Comparison of ENCODE assay signal across 17 cellular contexts in the genomic region with DNA sequence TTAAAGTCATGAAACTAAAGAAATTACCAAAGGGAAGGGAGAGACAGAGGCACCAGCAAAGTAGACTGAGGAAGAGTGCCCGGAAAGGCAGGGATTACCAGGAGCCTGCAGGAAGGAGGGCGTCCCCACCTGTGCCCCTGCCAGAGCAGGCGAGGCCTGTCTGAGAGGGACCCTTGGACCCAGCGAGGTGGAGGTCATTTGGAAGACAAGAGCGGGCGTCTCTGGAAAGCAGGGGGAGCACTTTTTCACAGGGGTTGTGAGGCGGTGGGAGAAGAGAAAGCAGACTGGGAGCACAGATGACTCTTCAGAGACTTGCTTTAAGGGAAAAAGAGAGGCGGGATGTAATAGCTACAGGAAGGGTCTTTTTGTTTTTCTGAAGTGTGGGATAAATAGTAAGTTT.
"Had no signal": no experiment of that assay in that cellular context is flagged by ENCODE, and none has a peak within 500 bp of the region (broad histone marks: within the 10 kb centered on the region; RNA-seq: fewer than 3 reads in every experiment).

No MANE protein-coding gene starts in this region.

- DNase-seq: activated B cell treated with CpG ODN at 0.5 μM for 24 hours; activated CD4-positive, alpha-beta memory T cell treated with anti-CD3 and anti-CD28 coated beads for 36 hours; activated CD4-positive, alpha-beta T cell treated with anti-CD3 and anti-CD28 coated beads for 36 hours; activated gamma-delta T cell treated with Interleukin-2 at 50 U/mL for 16 hours; activated T-cell treated with anti-CD3 and anti-CD28 coated beads for 4 hours; aorta; cortex of kidney; immature natural killer cell; naive thymus-derived CD4-positive, alpha-beta T cell; ovary; stimulated activated CD4-positive, alpha-beta T cell treated with anti-CD3 and anti-CD28 coated beads, Interleukin-4, amount 100 ng/mL, for 1 hour; stimulated activated naive CD4-positive, alpha-beta T cell treated with Interleukin-2 at 50 U/mL for 16 hours; T1000; upper lobe of right lung had no signal

- H3K9me3 ChIP-seq: neutrophil, ovary, prostate gland, upper lobe of right lung had no signal

- H3K4me1 Mint-ChIP-seq: activated B cell treated with CpG ODN at 0.5 μM for 24 hours; activated CD4-positive, alpha-beta T cell treated with anti-CD3 and anti-CD28 coated beads for 36 hours; immature natural killer cell; naive thymus-derived CD4-positive, alpha-beta T cell had no signal

- H3K4me3 ChIP-seq: ovary, prostate gland, upper lobe of right lung had no signal

- H3K27me3 ChIP-seq: ovary, upper lobe of right lung had no signal

- H3K9me3 Mint-ChIP-seq: activated B cell treated with CpG ODN at 0.5 μM for 24 hours; activated CD4-positive, alpha-beta memory T cell treated with anti-CD3 and anti-CD28 coated beads for 36 hours; activated naive CD4-positive, alpha-beta T cell treated with anti-CD3 and anti-CD28 coated beads, Interleukin-2, amount 50 U/mL, for 72 hours; immature natural killer cell; naive thymus-derived CD4-positive, alpha-beta T cell had no signal

- H3K27ac ChIP-seq: neutrophil, ovary, prostate gland, upper lobe of right lung had no signal

- H3K36me3 ChIP-seq: neutrophil, ovary, prostate gland, upper lobe of right lung had no signal

- H3K4me3 Mint-ChIP-seq: activated B cell treated with CpG ODN at 0.5 μM for 24 hours; activated CD4-positive, alpha-beta memory T cell treated with anti-CD3 and anti-CD28 coated beads for 36 hours; activated CD4-positive, alpha-beta T cell treated with anti-CD3 and anti-CD28 coated beads for 36 hours; immature natural killer cell; naive thymus-derived CD4-positive, alpha-beta T cell had no signal

- H3K27ac Mint-ChIP-seq: activated B cell treated with CpG ODN at 0.5 μM for 24 hours; activated CD4-positive, alpha-beta memory T cell treated with anti-CD3 and anti-CD28 coated beads for 36 hours; activated CD4-positive, alpha-beta T cell treated with anti-CD3 and anti-CD28 coated beads for 36 hours; activated naive CD4-positive, alpha-beta T cell treated with anti-CD3 and anti-CD28 coated beads, Interleukin-2, amount 50 U/mL, for 72 hours; immature natural killer cell; naive thymus-derived CD4-positive, alpha-beta T cell had no signal

- H3K4me1 ChIP-seq: prostate gland, upper lobe of right lung had no signal

- H3K36me3 Mint-ChIP-seq: activated CD4-positive, alpha-beta memory T cell treated with anti-CD3 and anti-CD28 coated beads for 36 hours; activated naive CD4-positive, alpha-beta T cell treated with anti-CD3 and anti-CD28 coated beads, Interleukin-2, amount 50 U/mL, for 72 hours; immature natural killer cell; naive thymus-derived CD4-positive, alpha-beta T cell had no signal
